Comparison of ENCODE assay signal across 1 cellular context in the genomic region with DNA sequence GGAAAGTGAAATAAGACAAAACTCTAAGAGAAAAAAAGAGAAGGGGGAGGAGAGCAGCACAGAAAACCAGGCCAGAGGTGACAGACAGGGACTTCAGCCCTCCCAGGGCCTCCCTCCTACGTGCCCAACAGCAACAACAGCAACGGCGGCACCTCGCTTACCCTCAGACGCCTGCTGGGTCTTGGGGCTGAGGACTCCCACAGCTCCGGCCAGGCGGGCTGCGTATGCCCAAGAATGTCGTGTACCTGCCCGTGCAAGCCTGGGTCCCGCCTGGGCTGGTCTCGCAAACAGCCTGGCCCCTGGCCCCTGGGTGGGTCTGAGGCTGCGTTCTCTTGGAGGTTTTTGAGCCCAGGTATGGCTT.
TF ChIP-seq lines count a peak whose summit lies in the region.

No MANE protein-coding gene starts in this region.

TF ChIP-seq in IMR-90, 13 proteins besides CTCF, POLR2A, EP300 and RAD21 (continued from another document):
- TF ChIP-seq FOS (IDR thresholded peaks at IDR 0.05; ENCODE audit: low read depth, low read length), result no peak
- TF ChIP-seq MAZ (IDR thresholded peaks at IDR 0.05; ENCODE audit: borderline replicate concordance, low read depth, low read length), result no peak
TF ChIP-seq in IMR-90: peak in this region for 0.
